ENCODE assay signal across 10 cellular contexts in the genomic region with DNA sequence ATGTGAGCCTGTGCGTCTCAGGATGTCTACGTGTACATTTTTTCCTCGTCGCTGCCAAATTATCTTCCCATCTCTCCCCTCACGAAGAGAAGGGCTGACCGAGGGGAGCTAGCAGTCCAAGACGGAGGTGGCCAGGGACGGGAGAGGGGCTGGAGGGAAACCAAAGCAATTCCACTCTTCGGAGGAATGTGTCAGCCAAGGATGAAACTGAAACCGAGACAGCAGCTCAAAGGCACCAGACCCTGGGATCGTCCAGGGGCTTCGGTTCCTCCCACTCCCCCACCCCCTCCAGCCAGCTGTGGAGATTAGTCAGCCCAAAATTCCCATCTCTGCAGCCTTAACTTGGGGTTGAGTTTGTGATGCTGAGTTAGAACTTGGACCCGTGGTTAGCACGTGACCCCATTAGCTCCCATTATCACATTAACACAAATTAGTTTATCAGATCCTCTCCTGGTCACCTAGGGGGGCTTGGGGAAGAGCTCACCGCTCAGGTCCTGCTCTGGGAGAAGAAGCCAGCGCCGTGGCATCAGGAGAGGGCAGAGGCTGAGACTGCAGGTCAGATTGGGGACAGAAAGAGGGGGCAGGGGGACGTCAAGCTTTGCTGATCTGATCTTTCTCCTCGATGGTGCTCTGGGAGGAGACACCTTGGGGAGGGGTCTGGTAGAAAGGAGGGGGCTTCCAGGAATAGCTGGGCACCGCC. TPM values are rescaled to one million over a fixed set of nuclear protein-coding genes. Genes with fewer than 3 reads are reported as not detected.
A peak's percentile ranks its signal among the peaks of the same experiment; 100 is the strongest.
DNase-seq lines count a peak whose midpoint lies in the region; ATAC-seq and TF ChIP-seq lines count a peak whose summit lies in the region.
"Had no signal": no experiment of that assay in that cellular context is flagged by ENCODE, and none has a peak within 500 bp of the region (broad histone marks: within the 10 kb centered on the region; RNA-seq: fewer than 3 reads in every experiment).

No MANE protein-coding gene starts in this region.

- H2BK20ac ChIP-seq in IMR-90 (ENCODE audit: low read depth, low read length) = peak overlapping the region; percentile 39

- peak overlapping the region in 7 of 8 donors; percentile 7 to 78 (median 76) for H3K27ac Mint-ChIP-seq in CD8-positive, alpha-beta memory T cell
- H3K27ac Mint-ChIP-seq in dendritic cell treated with granulocyte-macrophage colony-stimulating factor and Interleukin-4, amounts not matched to agents 40 ng/mL and 50 ng/mL, for 4 days = peak overlapping the region; percentile 43

- H3K4me3 Mint-ChIP-seq in CD8-positive, alpha-beta memory T cell = peak overlapping the region in 6 of 7 donors; percentile 1 to 90 (median 52)
- no peak overlapping the region for H3K4me3 Mint-ChIP-seq in dendritic cell treated with granulocyte-macrophage colony-stimulating factor and Interleukin-4, amounts not matched to agents 40 ng/mL and 50 ng/mL, for 4 days
- H3K4me3 Mint-ChIP-seq: neural crest cell had no signal

- H3K18ac ChIP-seq in IMR-90 (ENCODE audit: low read depth, low read length) = peak overlapping the region; percentile 32

- no peak for TF ChIP-seq RAD21 in IMR-90 (IDR thresholded peaks at IDR 0.05; ENCODE audit: low read length)

- H3K9me3 ChIP-seq in CD8-positive, alpha-beta memory T cell (ENCODE audit: low read length) = no peaks in the 10 kb centered on the region
- H3K9me3 ChIP-seq in IMR-90 (ENCODE audit: control insufficient read depth, insufficient read depth, low read length) = no peaks in the 10 kb centered on the region
- H3K9me3 ChIP-seq in gastrocnemius medialis = no peaks in the 10 kb centered on the region
- H3K9me3 ChIP-seq: adrenal gland had no signal

- peaks cover 9 to 33% (median 24%) of the 10 kb centered on the region in 3 donors for H3K4me1 Mint-ChIP-seq in CD8-positive, alpha-beta memory T cell
- H3K4me1 Mint-ChIP-seq in dendritic cell treated with granulocyte-macrophage colony-stimulating factor and Interleukin-4, amounts not matched to agents 40 ng/mL and 50 ng/mL, for 4 days (ENCODE audit: low read depth) = peaks cover 67% of the 10 kb centered on the region

- peak overlapping the region; percentile 48 for H2BK120ac ChIP-seq in IMR-90 (ENCODE audit: low read depth, low read length)

- intact Hi-C loops in IMR-90 (cut with micrococcal nuclease) (no loop called here), gastrocnemius medialis (cut with DNase I; ENCODE audit: low total_unique reads) (no loop called here)
- intact Hi-C loops in dendritic cell treated with granulocyte-macrophage colony-stimulating factor and Interleukin-4, amounts not matched to agents 40 ng/mL and 50 ng/mL, for 4 days (cut with micrococcal nuclease) = no loop called here

- peak overlapping the region; percentile 98 for H2AK9ac ChIP-seq in IMR-90 (replicated peaks; ENCODE audit: low read depth, low read length, poor library complexity)

- H3K56ac ChIP-seq in IMR-90 (ENCODE audit: extremely low read depth, insufficient read depth, low read length) = peak overlapping the region; percentile 17; the same call in 1 of the 2 replicates

- peak overlapping the region; percentile 70 for H3K4me2 ChIP-seq in IMR-90 (ENCODE audit: low read depth, low read length)

- H3K36me3 Mint-ChIP-seq in CD8-positive, alpha-beta memory T cell = no peaks in the 10 kb centered on the region
- H3K36me3 Mint-ChIP-seq in dendritic cell treated with granulocyte-macrophage colony-stimulating factor and Interleukin-4, amounts not matched to agents 40 ng/mL and 50 ng/mL, for 4 days (ENCODE audit: low read depth) = peaks cover 16% of the 10 kb centered on the region

- no peaks in the 10 kb centered on the region for H3K4me1 ChIP-seq in CD8-positive, alpha-beta memory T cell (ENCODE audit: insufficient read depth, low read length)
- peaks cover 15% of the 10 kb centered on the region for H3K4me1 ChIP-seq in IMR-90 (ENCODE audit: control insufficient read depth, insufficient read depth, low read length)
- peaks cover 0 to 4% of the 10 kb centered on the region in 2 donors for H3K4me1 ChIP-seq in gastrocnemius medialis
- H3K4me1 ChIP-seq: adrenal gland had no signal

- ATAC-seq in IMR-90 (ENCODE audit: low read depth) (peak; percentile 40), gastrocnemius medialis (no peak)

- H2AK5ac ChIP-seq in IMR-90 (ENCODE audit: low read depth, low read length) = peak overlapping the region; percentile 75

- DNase-seq in CD8-positive, alpha-beta memory T cell = no peak
- peak; percentile 72 for DNase-seq in IMR-90
- no peak for DNase-seq in gastrocnemius medialis
- DNase-seq in DMS53 (lab: John Stamatoyannopoulos, UW) = no peak
- no peak for DNase-seq in stimulated activated CD4-positive, alpha-beta T cell treated with anti-CD3 and anti-CD28 coated beads, Interleukin-12 subunit alpha, Interleukin-12 subunit beta, amount 100 ng/mL, for 4 hours
- no peak for DNase-seq in NOMO-1 (lab: John Stamatoyannopoulos, UW; ENCODE audit: unreplicated experiment in 2 of 2)
- DNase-seq: glutamatergic neuron had no signal

- H2BK5ac ChIP-seq in IMR-90 (ENCODE audit: low read depth, low read length, poor library complexity, severe bottlenecking) = peak overlapping the region; percentile 69

- in situ Hi-C loops in IMR-90 (cut with MboI; ENCODE audit: low sequenced_read_pairs) (no loop called here), gastrocnemius medialis (cut with MboI; ENCODE audit: low sequenced_read_pairs in 4 of 4) (no loop called here)

- H3K27ac ChIP-seq in CD8-positive, alpha-beta memory T cell (ENCODE audit: low read depth, low read length) = no peak overlapping the region
- H3K27ac ChIP-seq in IMR-90 (ENCODE audit: insufficient read depth, low read length) = peak overlapping the region; percentile 79
- H3K27ac ChIP-seq in gastrocnemius medialis = peak overlapping the region in 3 of 4 donors; percentile 36 to 62 (median 55)

- peak overlapping the region; percentile 49 for H3K4ac ChIP-seq in IMR-90 (ENCODE audit: low read depth, low read length)

- H4K5ac ChIP-seq in IMR-90 (ENCODE audit: low read depth, low read length) = peak overlapping the region; percentile 58

- peak overlapping the region; percentile 73 for H2AFZ ChIP-seq in IMR-90 (replicated peaks; ENCODE audit: low read length, poor library complexity)

- peak overlapping the region; percentile 19 for H3K23ac ChIP-seq in IMR-90 (ENCODE audit: low read depth, low read length)

- TF ChIP-seq CTCF in IMR-90 (conservative IDR thresholded peaks at IDR 0.05; ENCODE audit: low read depth, low read length) (no peak), gastrocnemius medialis (IDR thresholded peaks at IDR 0.05 in 4 of 5, conservative IDR thresholded peaks at IDR 0.05 in 1 of 5) (no peak)

- H3K9me3 Mint-ChIP-seq in CD8-positive, alpha-beta memory T cell = peaks cover 0 to 3% (median 0%) of the 10 kb centered on the region in 5 donors
- H3K9me3 Mint-ChIP-seq in dendritic cell treated with granulocyte-macrophage colony-stimulating factor and Interleukin-4, amounts not matched to agents 40 ng/mL and 50 ng/mL, for 4 days = no peaks in the 10 kb centered on the region
- H3K9me3 Mint-ChIP-seq: neural crest cell had no signal

- dilution Hi-C loops in IMR-90 (cut with HindIII; ENCODE audit: low sequenced_read_pairs, unreplicated experiment) = no loop called here

- POLR2A ChIA-PET in CD8-positive, alpha-beta memory T cell (lab: Charles Lee) = interaction anchor here (1.2 to 3.3 kb wide), 4 partner anchors 27 to 46 kb away, joined by 4 to 12 read pairs (median 4); partner anchors contain the start of gene AIFM1
- POLR2A ChIA-PET in IMR-90 (lab: Charles Lee; ENCODE audit: unreplicated experiment) = no interaction called here

- H3K27me3 ChIP-seq in CD8-positive, alpha-beta memory T cell (ENCODE audit: insufficient read depth, low read length, poor library complexity, severe bottlenecking) = no peaks in the 10 kb centered on the region
- H3K27me3 ChIP-seq in IMR-90 (ENCODE audit: control insufficient read depth, insufficient read depth, low read length) (no peaks in the 10 kb centered on the region), gastrocnemius medialis (no peaks in the 10 kb centered on the region)
- H3K27me3 ChIP-seq: adrenal gland had no signal

- TF ChIP-seq POLR2A in IMR-90 (IDR thresholded peaks at IDR 0.05; ENCODE audit: low read depth, low read length) = no peak
- TF ChIP-seq POLR2A in gastrocnemius medialis (IDR thresholded peaks at IDR 0.05) = no peak

- H3K4me3 ChIP-seq in CD8-positive, alpha-beta memory T cell (ENCODE audit: low read length) = no peak overlapping the region
- H3K4me3 ChIP-seq in IMR-90 (ENCODE audit: insufficient read depth, low read depth, low read length) (peak overlapping the region; percentile 36), gastrocnemius medialis (no peak overlapping the region)
- H3K4me3 ChIP-seq: adrenal gland had no signal

- peaks cover 0 to 8% of the 10 kb centered on the region in 2 experiments; a peak in 1 of 4 replicates for H3K79me1 ChIP-seq in IMR-90 (ENCODE audit: low read depth in 1 of 2, low read length in 2 of 2)

- no peaks in the 10 kb centered on the region for H3K9me1 ChIP-seq in IMR-90 (ENCODE audit: insufficient read depth, low read length)

- WGBS in IMR-90 (ENCODE audit: extremely low coverage in 2 of 2, insufficient read length in 1 of 2), 2 experiments = 30% methylated on average over 2 of the region's 20 CpGs; no CpG with 5 or more reads in 1 of the 2 experiments

- H4K91ac ChIP-seq in IMR-90 (ENCODE audit: insufficient read depth, low read depth, low read length) = peak overlapping the region; percentile 67

- 0 out of 2 replicates have a peak, but pooled peaks cover 4% of the 10 kb centered on the region for H4K20me1 ChIP-seq in IMR-90 (ENCODE audit: insufficient read depth, low read length)

- peak overlapping the region; percentile 25 for H3K9ac ChIP-seq in IMR-90 (ENCODE audit: low read depth, low read length)

- peaks cover 0 to 6% of the 10 kb centered on the region in 2 donors for H3K27me3 Mint-ChIP-seq in CD8-positive, alpha-beta memory T cell
- peaks cover 2% of the 10 kb centered on the region for H3K27me3 Mint-ChIP-seq in dendritic cell treated with granulocyte-macrophage colony-stimulating factor and Interleukin-4, amounts not matched to agents 40 ng/mL and 50 ng/mL, for 4 days

- no peaks in the 10 kb centered on the region for H3K36me3 ChIP-seq in CD8-positive, alpha-beta memory T cell (ENCODE audit: insufficient read depth, low read length)
- no peaks in the 10 kb centered on the region for H3K36me3 ChIP-seq in IMR-90 (ENCODE audit: control insufficient read depth, insufficient read depth, low read length)
- no peaks in the 10 kb centered on the region for H3K36me3 ChIP-seq in gastrocnemius medialis
- H3K36me3 ChIP-seq: adrenal gland had no signal

- peak overlapping the region; percentile 3; the same call in 1 of the 3 replicates for H2BK15ac ChIP-seq in IMR-90 (ENCODE audit: low read depth, low read length)

- peak overlapping the region; percentile 23 to 58; a peak in 2 of 4 replicates for H4K8ac ChIP-seq in IMR-90 (ENCODE audit: low read depth in 2 of 2, low read length in 2 of 2)

- BruUV-seq in IMR-90 (replicated peaks; lab: Mats Ljungman, UMichigan) = no TSS peak

- peak overlapping the region; percentile 62 for H3K14ac ChIP-seq in IMR-90 (replicated peaks; ENCODE audit: low read depth, low read length)

- CTCF ChIA-PET in CD8-positive, alpha-beta memory T cell (lab: Charles Lee) = interaction anchor here (1.0 to 6.8 kb wide), 12 partner anchors 8 to 73 kb away, joined by 3 to 133 read pairs (median 4); partner anchors contain the start of gene ELF4
- CTCF ChIA-PET in IMR-90 (lab: Yijun Ruan, JAX) = interaction anchor here (1.2 to 2.5 kb wide), 2 partner anchors 9 to 40 kb away, joined by 3 to 7 read pairs; partner anchors contain the start of gene ELF4

RNA-seq across cellular contexts. Expression of gene ELF4, which starts 8.8 kb away (rescaled TPM):
- total RNA-seq in CD8-positive, alpha-beta memory T cell = 10 to 100 TPM; 23.8 to 24.7 TPM
- polyA plus RNA-seq in CD8-positive, alpha-beta memory T cell = 19.5 TPM
- total RNA-seq in IMR-90 (2012; rRNA removed) (10.8 and 10.9 TPM in 2 replicates), gastrocnemius medialis (1 to 10 TPM in 3 of 4 donors, under 1 TPM in 1; 0.70 to 2.3 (median 1.4) TPM)
- 18.4 and 19.0 TPM in 2 replicates for polyA plus RNA-seq in IMR-90 (2012; rRNA removed)
- polyA plus RNA-seq in IMR-90 (2012; cell fraction: cytosol; rRNA removed) = 12.6 and 15.1 TPM in 2 replicates
- 17.4 and 18.6 TPM in 2 replicates for polyA plus RNA-seq in IMR-90 (2012; cell fraction: nucleus; rRNA removed; ENCODE audit: low replicate concordance)

RNA-seq across cellular contexts. Expression of gene AIFM1, which starts 46.5 kb away (rescaled TPM):
- total RNA-seq in CD8-positive, alpha-beta memory T cell = 10 to 100 TPM; 57.7 to 58.2 TPM
- polyA plus RNA-seq in CD8-positive, alpha-beta memory T cell = 34.8 TPM
- total RNA-seq in IMR-90 (2012; rRNA removed) = 22.0 and 31.1 TPM in 2 replicates
- 25.0 and 27.4 TPM in 2 replicates for polyA plus RNA-seq in IMR-90 (2012; rRNA removed)
- polyA plus RNA-seq in IMR-90 (2012; cell fraction: cytosol; rRNA removed) = 10.9 and 19.3 TPM in 2 replicates
- polyA plus RNA-seq in IMR-90 (2012; cell fraction: nucleus; rRNA removed; ENCODE audit: low replicate concordance) = 3.6 and 15.7 TPM in 2 replicates
- total RNA-seq in gastrocnemius medialis = 10 to 100 TPM; 18.9 to 50.1 (median 30.0) TPM

RNA-seq across cellular contexts. Expression of gene RAB33A, which starts 52.7 kb away (rescaled TPM):
- 10 to 100 TPM in 1 of 2 experiments, 1 to 10 TPM in 1; 9.0 to 10.6 TPM for total RNA-seq in CD8-positive, alpha-beta memory T cell
- 11.0 TPM for polyA plus RNA-seq in CD8-positive, alpha-beta memory T cell
- 0.83 and 1.6 TPM in 2 replicates for total RNA-seq in IMR-90 (2012; rRNA removed)
- 1.4 and 1.8 TPM in 2 replicates for polyA plus RNA-seq in IMR-90 (2012; rRNA removed)
- polyA plus RNA-seq in IMR-90 (2012; cell fraction: cytosol; rRNA removed) = 0.80 and 1.6 TPM in 2 replicates
- polyA plus RNA-seq in IMR-90 (2012; cell fraction: nucleus; rRNA removed; ENCODE audit: low replicate concordance) = 0.38 and 1.1 TPM in 2 replicates
- total RNA-seq in gastrocnemius medialis = not detected
